Comparison of ENCODE assay signal across 9 cellular contexts in the genomic region with DNA sequence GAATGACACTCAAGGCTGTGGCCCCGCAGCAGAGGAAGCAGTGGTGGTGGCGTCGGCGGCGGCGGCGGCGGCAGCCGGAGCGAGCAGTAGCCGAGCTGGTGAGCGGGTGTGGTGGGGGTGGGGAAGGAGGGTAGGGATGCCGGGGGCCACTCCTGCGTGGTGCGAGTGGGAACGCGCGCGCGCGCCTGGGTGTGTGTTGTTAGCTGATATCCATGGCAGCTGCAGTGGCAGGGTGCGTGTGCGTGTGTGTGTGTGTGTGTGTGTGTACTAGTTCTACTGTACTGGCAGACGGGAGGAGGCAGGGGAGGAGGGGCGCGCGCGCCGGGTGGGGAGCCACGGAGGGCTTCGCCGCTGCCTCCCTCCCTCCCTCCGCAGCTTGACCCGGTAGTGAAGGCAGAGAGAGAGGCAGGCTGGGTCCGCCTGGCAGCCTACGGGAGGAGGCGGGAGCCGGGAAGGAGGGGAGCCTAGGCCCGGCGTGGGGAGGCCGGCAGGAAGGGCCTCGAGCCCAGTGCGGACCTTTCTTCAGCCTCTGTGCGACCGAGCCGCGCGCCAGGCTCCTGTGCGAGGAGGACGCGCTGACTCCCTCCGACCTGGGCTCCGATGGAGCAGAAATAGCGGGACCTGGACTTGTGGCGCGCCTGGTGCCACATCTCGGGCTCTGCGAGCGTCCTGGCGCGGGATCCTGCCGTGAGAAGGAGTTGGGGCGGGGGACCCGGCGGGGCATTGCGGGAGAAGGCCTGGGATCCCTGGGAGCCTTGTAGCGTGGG. TPM values are rescaled to one million over a fixed set of nuclear protein-coding genes. Genes with fewer than 3 reads are reported as not detected.
DNase-seq lines count a peak whose midpoint lies in the region; ATAC-seq and TF ChIP-seq lines count a peak whose summit lies in the region.
"Had no signal": no experiment of that assay in that cellular context is flagged by ENCODE, and none has a peak within 500 bp of the region (broad histone marks: within the 10 kb centered on the region; RNA-seq: fewer than 3 reads in every experiment).

A gene (minus strand): TSS at position 110 of the 767 bp plus-strand sequence. CDS start 347 bp downstream, outside the sequence.

- H2AFZ ChIP-seq in neural progenitor cell (replicated peaks): peak within 1 kb of the TSS; percentile 90

- H3F3A ChIP-seq in neural progenitor cell (ENCODE audit: low read depth): peaks cover 5% of the 10 kb centered on the region

- no peaks in the 10 kb centered on the region for H3K9me3 ChIP-seq in neural progenitor cell (ENCODE audit: low read depth)

- H3K4me1 ChIP-seq in neural progenitor cell: no peaks in the 10 kb centered on the region

- peak within 1 kb of the TSS; percentile 48 for H3K9ac ChIP-seq in neural progenitor cell

- ATAC-seq in activated naive CD8-positive, alpha-beta T cell treated with anti-CD3 and anti-CD28 coated beads, Interleukin-2, amount 10 ng/mL, durations not matched to agents 7 days and 5 days (ENCODE audit: low read depth): peak; percentile 59
- ATAC-seq in Right ventricle myocardium superior (ENCODE audit: poor library complexity) (peak; percentile 87), GM21737 (IDR thresholded peaks at IDR 0.05; ENCODE audit: unreplicated experiment) (no peak), GM18520 (IDR thresholded peaks at IDR 0.05; ENCODE audit: unreplicated experiment) (no peak), HG02571 (IDR thresholded peaks at IDR 0.05; ENCODE audit: unreplicated experiment) (no peak)

- H3K36me3 ChIP-seq in neural progenitor cell: no peaks in the 10 kb centered on the region

- DNase-seq in AG04449 (ENCODE audit: low read depth, low spot score) (no peak), HK-2 (ENCODE audit: unreplicated experiment) (peak; percentile 79), Right ventricle myocardium superior (peak; percentile 93), neural progenitor cell (ENCODE audit: low spot score) (peak; percentile 78)
- DNase-seq in activated naive CD8-positive, alpha-beta T cell treated with anti-CD3 and anti-CD28 coated beads, Interleukin-2, amount 10 ng/mL, durations not matched to agents 7 days and 5 days: peak; percentile 38

- intact Hi-C loops in Right ventricle myocardium superior (cut with DNase I): no loop called here

- CTCF ChIA-PET in AG04449 (lab: Yijun Ruan, JAX): interaction anchor here (1.4 kb wide), 1 partner anchor 155 kb away, joined by 4 read pairs; no protein-coding TSS in a partner anchor

- H3K4me3 ChIP-seq in AG04449 (ENCODE audit: low read depth, low read length) (peak within 1 kb of the TSS; percentile 80), neural progenitor cell (peak within 1 kb of the TSS; percentile 60)

- H3K27me3 ChIP-seq in neural progenitor cell: peaks cover 83% of the 10 kb centered on the region

- TF ChIP-seq CTCF in AG04449 (IDR thresholded peaks at IDR 0.05; ENCODE audit: insufficient read depth, low read length, missing control alignments): no peak
- no peak for TF ChIP-seq CTCF in neural progenitor cell (IDR thresholded peaks at IDR 0.05)

- H4K20me1 ChIP-seq in neural progenitor cell (ENCODE audit: low read depth): peaks cover 6% of the 10 kb centered on the region

- peak within 1 kb of the TSS; percentile 88 for H3K4me2 ChIP-seq in neural progenitor cell

- no peaks in the 10 kb centered on the region for H3K36me3 Mint-ChIP-seq in activated naive CD8-positive, alpha-beta T cell treated with anti-CD3 and anti-CD28 coated beads, Interleukin-2, amount 10 ng/mL, durations not matched to agents 7 days and 5 days
- H3K36me3 Mint-ChIP-seq in neural progenitor cell: peaks cover 3% of the 10 kb centered on the region

- POLR2A ChIA-PET in AG04449 (lab: Yijun Ruan, JAX): interaction anchor here (1.2 kb wide), 1 partner anchor 23 kb away, joined by 4 read pairs; no protein-coding TSS in a partner anchor
- POLR2A ChIA-PET in activated naive CD8-positive, alpha-beta T cell treated with anti-CD3 and anti-CD28 coated beads, Interleukin-2, amount 10 ng/mL, durations not matched to agents 7 days and 5 days (lab: Charles Lee): no interaction called here

- peaks cover 14% of the 10 kb centered on the region for H3K4me1 Mint-ChIP-seq in activated naive CD8-positive, alpha-beta T cell treated with anti-CD3 and anti-CD28 coated beads, Interleukin-2, amount 10 ng/mL, durations not matched to agents 7 days and 5 days
- H3K4me1 Mint-ChIP-seq in neural progenitor cell: peaks cover 30% of the 10 kb centered on the region

- no peaks in the 10 kb centered on the region for H3K9me3 Mint-ChIP-seq in activated naive CD8-positive, alpha-beta T cell treated with anti-CD3 and anti-CD28 coated beads, Interleukin-2, amount 10 ng/mL, durations not matched to agents 7 days and 5 days
- peaks cover 3% of the 10 kb centered on the region for H3K9me3 Mint-ChIP-seq in neural progenitor cell

- peak within 1 kb of the TSS; percentile 82 for H3K4me3 Mint-ChIP-seq in activated naive CD8-positive, alpha-beta T cell treated with anti-CD3 and anti-CD28 coated beads, Interleukin-2, amount 10 ng/mL, durations not matched to agents 7 days and 5 days
- H3K4me3 Mint-ChIP-seq in neural progenitor cell: peak within 1 kb of the TSS; percentile 99
- H3K4me3 Mint-ChIP-seq: central memory CD8-positive, alpha-beta T cell had no signal

- no peak within 1 kb of the TSS for H3K27ac Mint-ChIP-seq in activated naive CD8-positive, alpha-beta T cell treated with anti-CD3 and anti-CD28 coated beads, Interleukin-2, amount 10 ng/mL, durations not matched to agents 7 days and 5 days
- peak within 1 kb of the TSS; percentile 73 for H3K27ac Mint-ChIP-seq in neural progenitor cell

- no peaks in the 10 kb centered on the region for H3K79me2 ChIP-seq in neural progenitor cell (ENCODE audit: low read depth)

- no peak within 1 kb of the TSS for H3K27ac ChIP-seq in neural progenitor cell

- H3K27me3 Mint-ChIP-seq in activated naive CD8-positive, alpha-beta T cell treated with anti-CD3 and anti-CD28 coated beads, Interleukin-2, amount 10 ng/mL, durations not matched to agents 7 days and 5 days: peaks cover 60% of the 10 kb centered on the region
- H3K27me3 Mint-ChIP-seq in neural progenitor cell (ENCODE audit: insufficient read depth, low read depth): peaks cover 10% of the 10 kb centered on the region

RNA-seq across cellular contexts. Expression of the gene that starts here (rescaled TPM):
- total RNA-seq in activated naive CD8-positive, alpha-beta T cell treated with anti-CD3 and anti-CD28 coated beads, Interleukin-2, amount 10 ng/mL, durations not matched to agents 7 days and 5 days: under 1 TPM; 0.14 to 0.19 TPM
- total RNA-seq in Right ventricle myocardium superior: 3.9 TPM
- 4.2 and 5.8 TPM in 2 replicates for total RNA-seq in neural progenitor cell (ENCODE audit: low replicate concordance)

Comparison
In these comparisons a context has a peak if more than half of its experiments do, and no peak if none do; other contexts are left out.
1. Peak in DNase-seq and ATAC-seq in activated naive CD8-positive, alpha-beta T cell treated with anti-CD3 and anti-CD28 coated beads, Interleukin-2, amount 10 ng/mL, durations not matched to agents 7 days and 5 days; RNA of the gene not detected or under 1 TPM.